In the genomic region with DNA sequence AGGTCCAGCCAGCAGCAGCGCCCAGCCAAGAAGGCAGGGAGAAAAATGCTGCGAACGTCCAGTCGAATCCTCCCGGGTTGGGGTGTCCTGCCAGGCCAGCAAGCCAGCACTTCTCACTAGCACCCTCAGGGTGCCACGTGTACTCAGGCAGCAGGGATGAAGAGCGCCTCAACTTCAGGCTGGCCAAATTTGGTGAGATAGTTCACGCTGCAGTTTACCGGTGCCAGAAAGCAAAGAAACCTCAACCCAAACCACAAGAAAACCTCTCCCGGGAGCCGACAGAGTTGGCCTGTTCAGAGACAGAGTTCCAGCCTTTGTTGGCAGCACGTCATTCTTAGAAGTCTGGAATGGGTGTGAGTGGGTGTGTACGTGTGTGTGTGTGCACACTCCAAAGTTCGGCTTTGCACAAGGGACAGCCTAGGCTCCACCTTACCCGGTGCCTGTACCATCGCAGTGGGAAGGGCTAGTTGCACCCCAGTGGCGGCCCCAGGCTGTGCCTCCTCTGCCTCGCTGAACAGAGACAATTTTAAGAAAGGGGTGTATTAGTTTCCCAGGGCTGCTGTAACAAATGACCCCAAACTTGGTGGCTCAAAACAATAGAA, we compare ENCODE assay signal across 11 cellular contexts. TPM values are rescaled to one million over a fixed set of nuclear protein-coding genes. Genes with fewer than 3 reads are reported as not detected.
DNase-seq lines count a peak whose midpoint lies in the region; ATAC-seq and TF ChIP-seq lines count a peak whose summit lies in the region.
"Had no signal": no experiment of that assay in that cellular context is flagged by ENCODE, and none has a peak within 500 bp of the region (broad histone marks: within the 10 kb centered on the region; RNA-seq: fewer than 3 reads in every experiment).

No MANE protein-coding gene starts in this region.

- peaks cover 2% of the 10 kb centered on the region for H3K79me2 ChIP-seq in parathyroid adenoma

- H3K27me3 ChIP-seq in CD8-positive, alpha-beta memory T cell (ENCODE audit: insufficient read depth, low read length, poor library complexity, severe bottlenecking), result no peaks in the 10 kb centered on the region
- H3K27me3 ChIP-seq in parathyroid adenoma (ENCODE audit: control insufficient read depth, insufficient read depth, low read length), result no peaks in the 10 kb centered on the region

- no peaks in the 10 kb centered on the region for H3K27me3 Mint-ChIP-seq in CD8-positive, alpha-beta memory T cell
- H3K27me3 Mint-ChIP-seq: dendritic cell treated with granulocyte-macrophage colony-stimulating factor and Interleukin-4, amounts not matched to agents 40 ng/mL and 50 ng/mL, for 4 days had no signal

- DNase-seq in CD8-positive, alpha-beta memory T cell, result peak in 4 of 5 donors; percentile 20 to 52 (median 46)
- peak in 3 of 5 experiments; percentile 13 to 41 (median 32) for DNase-seq in T-helper 2 cell
- no peak for DNase-seq in epithelial cell of prostate (ENCODE audit: low read depth, low spot score)
- DNase-seq in activated CD4-positive, CD25-positive, alpha-beta regulatory T cell (lab: John Stamatoyannopoulos, UW), result no peak
- DNase-seq in NCI-H2171 (lab: John Stamatoyannopoulos, UW), result no peak
- no peak for DNase-seq in NAMALWA (ENCODE audit: low spot score)

- H3K27ac ChIP-seq in CD8-positive, alpha-beta memory T cell (ENCODE audit: low read depth, low read length), result no peak overlapping the region
- H3K27ac ChIP-seq in epithelial cell of prostate (peak overlapping the region; percentile 66), parathyroid adenoma (peak overlapping the region; percentile 73)

- no peak overlapping the region for H3K4me3 ChIP-seq in CD8-positive, alpha-beta memory T cell (ENCODE audit: low read length)
- H3K4me3 ChIP-seq in parathyroid adenoma (ENCODE audit: low read depth, low read length), result no peak overlapping the region

- TF ChIP-seq CTCF in parathyroid adenoma (IDR thresholded peaks at IDR 0.05), result no peak

- peaks cover 0 to 2% (median 0%) of the 10 kb centered on the region in 5 donors for H3K9me3 Mint-ChIP-seq in CD8-positive, alpha-beta memory T cell
- H3K9me3 Mint-ChIP-seq: dendritic cell treated with granulocyte-macrophage colony-stimulating factor and Interleukin-4, amounts not matched to agents 40 ng/mL and 50 ng/mL, for 4 days; nephron had no signal

- no peak overlapping the region for H3K9ac ChIP-seq in parathyroid adenoma

- H3K4me2 ChIP-seq in parathyroid adenoma (ENCODE audit: low read length), result no peak overlapping the region

- H2AFZ ChIP-seq in parathyroid adenoma, result no peak overlapping the region

- H3K36me3 Mint-ChIP-seq in CD8-positive, alpha-beta memory T cell, result peaks cover 0 to 14% (median 7%) of the 10 kb centered on the region in 3 donors

- no peak for ATAC-seq in HG03196 (IDR thresholded peaks at IDR 0.05; ENCODE audit: unreplicated experiment)
- ATAC-seq: HCT116 had no signal

- CTCF ChIA-PET in CD8-positive, alpha-beta memory T cell (lab: Charles Lee), result interaction anchor here (2.3 kb wide), 1 partner anchor 21 kb away, joined by 15 read pairs; no protein-coding TSS in a partner anchor

- no peaks in the 10 kb centered on the region for H3K36me3 ChIP-seq in CD8-positive, alpha-beta memory T cell (ENCODE audit: insufficient read depth, low read length)
- no peaks in the 10 kb centered on the region for H3K36me3 ChIP-seq in parathyroid adenoma (ENCODE audit: control insufficient read depth, insufficient read depth, low read length)

- H3K27ac Mint-ChIP-seq in CD8-positive, alpha-beta memory T cell, result peak overlapping the region; percentile 78 to 97 (median 96)
- H3K27ac Mint-ChIP-seq: dendritic cell treated with granulocyte-macrophage colony-stimulating factor and Interleukin-4, amounts not matched to agents 40 ng/mL and 50 ng/mL, for 4 days had no signal

- peaks cover 66 to 89% (median 71%) of the 10 kb centered on the region in 3 donors for H3K4me1 Mint-ChIP-seq in CD8-positive, alpha-beta memory T cell

- H3K9me3 ChIP-seq in CD8-positive, alpha-beta memory T cell (ENCODE audit: low read length), result no peaks in the 10 kb centered on the region
- no peaks in the 10 kb centered on the region for H3K9me3 ChIP-seq in parathyroid adenoma (ENCODE audit: control insufficient read depth, low read length)

- H3K4me1 ChIP-seq in CD8-positive, alpha-beta memory T cell (ENCODE audit: insufficient read depth, low read length), result peaks cover 47% of the 10 kb centered on the region
- peaks cover 7% of the 10 kb centered on the region for H3K4me1 ChIP-seq in parathyroid adenoma

- POLR2A ChIA-PET in CD8-positive, alpha-beta memory T cell (lab: Charles Lee), result no interaction called here

- H3K4me3 Mint-ChIP-seq in CD8-positive, alpha-beta memory T cell, result peak overlapping the region in 6 of 7 donors; percentile 23 to 77 (median 57)
- H3K4me3 Mint-ChIP-seq: dendritic cell treated with granulocyte-macrophage colony-stimulating factor and Interleukin-4, amounts not matched to agents 40 ng/mL and 50 ng/mL, for 4 days; nephron had no signal

RNA-seq across cellular contexts. Expression of a gene that starts 42.1 kb away (rescaled TPM):
- total RNA-seq in CD8-positive, alpha-beta memory T cell, result 10 to 100 TPM; 24.0 to 28.4 TPM
- 44.3 TPM for polyA plus RNA-seq in CD8-positive, alpha-beta memory T cell

Comparison
In these comparisons a context has a peak if more than half of its experiments do, and no peak if none do; other contexts are left out.
1. DNase-seq: peak in CD8-positive, alpha-beta memory T cell (4 of 5) and T-helper 2 cell (3 of 5); none in epithelial cell of prostate (single experiment), activated CD4-positive, CD25-positive, alpha-beta regulatory T cell (0 of 4), NCI-H2171 (single experiment) and NAMALWA (single experiment).